Comparison of ENCODE assay signal across 8 cellular contexts in the genomic region with DNA sequence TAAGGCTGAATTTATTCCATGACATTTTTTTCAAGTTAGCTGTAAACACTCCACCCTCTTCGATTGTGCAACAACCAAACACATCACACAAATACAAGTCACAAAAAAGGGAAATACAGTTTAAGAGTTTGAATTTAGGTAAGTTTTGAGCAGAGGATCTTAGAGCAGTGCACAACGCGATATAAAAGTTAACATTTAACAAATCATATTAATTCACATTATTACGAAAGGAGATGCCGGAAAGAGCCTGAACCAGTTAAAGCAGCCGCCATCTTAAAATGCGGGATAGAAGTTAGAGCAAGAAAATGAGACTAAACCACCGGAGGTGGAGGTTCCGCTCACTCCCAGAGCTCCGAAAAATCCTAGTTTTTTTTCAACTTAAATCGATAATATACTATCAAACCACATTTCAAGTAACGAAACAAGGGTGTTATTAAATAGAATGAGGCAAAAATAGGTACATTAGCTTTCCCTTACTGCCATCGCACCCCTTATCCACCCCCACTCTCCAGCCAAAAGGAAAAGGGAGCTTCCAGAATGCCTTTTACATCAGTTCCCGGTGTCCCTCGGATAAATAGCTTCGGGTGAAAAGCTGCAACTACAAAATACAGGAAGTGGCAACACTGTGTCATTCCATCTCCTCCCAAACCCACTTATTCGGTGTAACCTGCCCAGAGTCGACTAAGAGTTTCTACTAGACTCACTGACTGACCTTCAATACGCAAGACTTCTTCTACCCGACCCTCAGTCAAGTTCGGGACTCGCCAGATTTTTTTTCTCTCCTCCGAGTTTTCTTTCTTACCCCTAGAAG. TPM values are rescaled to one million over a fixed set of nuclear protein-coding genes. Genes with fewer than 3 reads are reported as not detected.
DNase-seq lines count a peak whose midpoint lies in the region; ATAC-seq and TF ChIP-seq lines count a peak whose summit lies in the region.

No MANE protein-coding gene starts in this region.

- no peak for ATAC-seq in CD8-positive, alpha-beta T cell
- ATAC-seq in PC-3 (no peak), GM21423 (IDR thresholded peaks at IDR 0.05; ENCODE audit: unreplicated experiment) (no peak), GM21825 (IDR thresholded peaks at IDR 0.05; ENCODE audit: unreplicated experiment) (no peak)

- no peak overlapping the region for H3K27ac Mint-ChIP-seq in CD8-positive, alpha-beta T cell

- no peak overlapping the region for H2AFZ ChIP-seq in PC-3 (ENCODE audit: low read length)

- H3K27me3 ChIP-seq in CD8-positive, alpha-beta T cell (ENCODE audit: insufficient read depth, low read length) = no peaks in the 10 kb centered on the region
- H3K27me3 ChIP-seq in HAP-1 (ENCODE audit: low read depth) (no peaks in the 10 kb centered on the region), PC-3 (ENCODE audit: low read length) (no peaks in the 10 kb centered on the region), iPS-18a (ENCODE audit: control insufficient read depth, insufficient read depth, low read length) (no peaks in the 10 kb centered on the region)

- no peaks in the 10 kb centered on the region for H3K27me3 Mint-ChIP-seq in CD8-positive, alpha-beta T cell (ENCODE audit: low read depth)

- H3K9ac ChIP-seq in PC-3 (ENCODE audit: low read length) (peak overlapping the region; percentile 100), iPS-18a (ENCODE audit: low read length) (peak overlapping the region; percentile 99)

- H3K9me3 Mint-ChIP-seq in CD8-positive, alpha-beta T cell = no peaks in the 10 kb centered on the region

- no peak for TF ChIP-seq CTCF in CD8-positive, alpha-beta T cell (IDR thresholded peaks at IDR 0.05)
- no peak for TF ChIP-seq CTCF in PC-3 (conservative IDR thresholded peaks at IDR 0.05; ENCODE audit: low read depth, low read length)

- peak overlapping the region; percentile 90 for H3K4me3 ChIP-seq in CD8-positive, alpha-beta T cell (ENCODE audit: low read depth, low read length)
- H3K4me3 ChIP-seq in HAP-1 (peak overlapping the region; percentile 96), PC-3 (ENCODE audit: low read length) (peak overlapping the region; percentile 93), iPS-18a (ENCODE audit: low read length) (peak overlapping the region; percentile 77), skin epidermis (peak overlapping the region; percentile 55 to 97 (median 74))

- no peaks in the 10 kb centered on the region for H3F3A ChIP-seq in PC-3 (ENCODE audit: low read length, unreplicated experiment)

- peaks cover 58% of the 10 kb centered on the region for H4K20me1 ChIP-seq in PC-3 (ENCODE audit: low read length)

- H3K4me3 Mint-ChIP-seq in CD8-positive, alpha-beta T cell = no peak overlapping the region

- H3K9me3 ChIP-seq in CD8-positive, alpha-beta T cell (ENCODE audit: low read length) = no peaks in the 10 kb centered on the region
- no peaks in the 10 kb centered on the region for H3K9me3 ChIP-seq in HAP-1
- H3K9me3 ChIP-seq in PC-3 (ENCODE audit: low read length) = no peaks in the 10 kb centered on the region
- H3K9me3 ChIP-seq in iPS-18a (ENCODE audit: control insufficient read depth, low read depth, low read length) = no peaks in the 10 kb centered on the region

- H3K4me2 ChIP-seq in PC-3 (ENCODE audit: low read length) = peak overlapping the region; percentile 96

- intact Hi-C loops in CD8-positive, alpha-beta T cell (cut with DNase I, micrococcal nuclease) = loop anchor here (1.0 to 5.0 kb wide), 6 partner anchors 13 to 1478 kb away; partner anchors contain the start of genes BDH2 (in 1 of the 2), PPP3CA (in 1 of the 2) and SLC9B2 (in 1 of the 2)
- intact Hi-C loops in PC-3 (cut with micrococcal nuclease) = loop anchor here (2.0 to 10.0 kb wide), 3 partner anchors 65 to 391 kb away; partner anchors contain the start of genes BDH2 and MANBA

- H3K36me3 ChIP-seq in CD8-positive, alpha-beta T cell (ENCODE audit: insufficient read depth, low read length) = no peaks in the 10 kb centered on the region
- H3K36me3 ChIP-seq in HAP-1 (replicated peaks) (peaks cover 43% of the 10 kb centered on the region), PC-3 (ENCODE audit: low read depth, low read length) (peaks cover 29% of the 10 kb centered on the region), iPS-18a (ENCODE audit: control insufficient read depth, low read depth, low read length) (peaks cover 30% of the 10 kb centered on the region)

- H3K4me1 ChIP-seq in CD8-positive, alpha-beta T cell (ENCODE audit: insufficient read depth, low read length) = peaks cover 53% of the 10 kb centered on the region
- H3K4me1 ChIP-seq in HAP-1 = peaks cover 47% of the 10 kb centered on the region
- peaks cover 31% of the 10 kb centered on the region for H3K4me1 ChIP-seq in PC-3 (ENCODE audit: insufficient read depth, low read length)
- H3K4me1 ChIP-seq in iPS-18a (ENCODE audit: control insufficient read depth, low read depth, low read length) = peaks cover 42% of the 10 kb centered on the region

- DNase-seq in CD8-positive, alpha-beta T cell = peak in 3 of 7 experiments; percentile 24 to 28 (median 24)
- DNase-seq in HAP-1 (ENCODE audit: low spot score in 2 of 2) (peak; percentile 69 to 73), PC-3 (peak; percentile 65)

- peaks cover 50% of the 10 kb centered on the region for H3K4me1 Mint-ChIP-seq in CD8-positive, alpha-beta T cell (ENCODE audit: low read depth)

- in situ Hi-C loops in HAP-1 (cut with MboI; ENCODE audit: low sequenced_read_pairs) = no loop called here

- no peaks in the 10 kb centered on the region for H3K9me2 ChIP-seq in PC-3 (replicated peaks; ENCODE audit: low read length)

- H3K79me2 ChIP-seq in PC-3 (ENCODE audit: low read length) = peaks cover 79% of the 10 kb centered on the region

- no TSS peak for BruUV-seq in PC-3 (replicated peaks; lab: Mats Ljungman, UMichigan)

- POLR2A ChIA-PET in CD8-positive, alpha-beta T cell (lab: Charles Lee) = interaction anchor here (1.1 to 5.3 kb wide), 8 partner anchors 8 to 325 kb away, joined by 4 to 160 read pairs (median 20); partner anchors contain the start of genes CISD2, MANBA and NFKB1
- POLR2A ChIA-PET in PC-3 (lab: Charles Lee; ENCODE audit: unreplicated experiment) = interaction anchor here (0.5 to 0.7 kb wide), 2 partner anchors 45 to 251 kb away, joined by 3 read pairs; partner anchors contain the start of gene SLC9B2

- H3K36me3 Mint-ChIP-seq in CD8-positive, alpha-beta T cell = peaks cover 38% of the 10 kb centered on the region

- peak overlapping the region; percentile 99 for H3K27ac ChIP-seq in CD8-positive, alpha-beta T cell (ENCODE audit: low read depth, low read length)
- H3K27ac ChIP-seq in PC-3 (ENCODE audit: low read length) (peak overlapping the region; percentile 99), angular gyrus (ENCODE audit: low read depth, low read length) (peak overlapping the region; percentile 99), iPS-18a (ENCODE audit: low read length) (peak overlapping the region; percentile 21), skin epidermis (peak overlapping the region; percentile 98 to 100 (median 100))

- CTCF ChIA-PET in CD8-positive, alpha-beta T cell (lab: Charles Lee) = interaction anchor here (0.6 to 1.8 kb wide), 3 partner anchors 65 to 360 kb away, joined by 3 to 4 read pairs (median 4); partner anchors contain the start of gene MANBA
- CTCF ChIA-PET in PC-3 (lab: Charles Lee) = interaction anchor here (0.6 kb wide), 1 partner anchor 205 kb away, joined by 3 read pairs; no protein-coding TSS in a partner anchor

RNA-seq across cellular contexts. Expression of gene UBE2D3, which starts 1.9 kb away (rescaled TPM):
- total RNA-seq in CD8-positive, alpha-beta T cell = 100 to 1,000 TPM; 752 to 758 TPM
- total RNA-seq in PC-3 (2014; rRNA removed) = 342 and 435 TPM in 2 replicates

RNA-seq across cellular contexts. Expression of gene CISD2, which starts 43.3 kb away (rescaled TPM):
- total RNA-seq in CD8-positive, alpha-beta T cell = 10 to 100 TPM; 14.3 to 14.4 TPM
- 30.9 and 36.9 TPM in 2 replicates for total RNA-seq in PC-3 (2014; rRNA removed)

Comparison
In these comparisons a context has a peak if more than half of its experiments do, and no peak if none do; other contexts are left out.
1. H3K27ac ChIP-seq: peak in every context shown above with its lines; median percentile 100 in skin epidermis; 99 in CD8-positive, alpha-beta T cell; 99 in PC-3; 99 in angular gyrus; 21 in iPS-18a.